Comparison of ENCODE assay signal across 6 cellular contexts in genomic region chr22:50305393-50305657, GRCh38. TPM values are rescaled to one million over a fixed set of nuclear protein-coding genes. Genes with fewer than 3 reads are reported as not detected.
DNase-seq lines count a peak whose midpoint lies in the region; TF ChIP-seq lines count a peak whose summit lies in the region.

No MANE protein-coding gene starts in this region.

- peak overlapping the region; percentile 74 for H3K9ac ChIP-seq in endocrine pancreas (ENCODE audit: control insufficient read depth, insufficient read depth, low read length)

- no peaks in the 10 kb centered on the region for H3K36me3 ChIP-seq in endocrine pancreas (ENCODE audit: control insufficient read depth, insufficient read depth, low read length)

- no peaks in the 10 kb centered on the region for H3K4me1 ChIP-seq in endocrine pancreas (ENCODE audit: control insufficient read depth, insufficient read depth, low read length)

- H3K27me3 ChIP-seq in HL-60 (ENCODE audit: insufficient read depth, poor library complexity, severe bottlenecking) (no peaks in the 10 kb centered on the region), endocrine pancreas (ENCODE audit: control insufficient read depth, insufficient read depth, low read length) (no peaks in the 10 kb centered on the region)

- peak overlapping the region; percentile 61 for H3K27ac ChIP-seq in HL-60 (replicated peaks)

- DNase-seq in HL-60 (ENCODE audit: low read depth in 1 of 2, low spot score in 1 of 2): no peak
- no peak for DNase-seq in skeletal muscle cell (ENCODE audit: low read depth)
- no peak for DNase-seq in NCI-H187 treated with DMSO at 0.1 percent for 48 hours (lab: John Stamatoyannopoulos, UW)
- DNase-seq in ureter (ENCODE audit: low spot score): no peak
- no peak for DNase-seq in NCI-H1105 (lab: John Stamatoyannopoulos, UW)

- peak overlapping the region; percentile 75 for H3K4me3 ChIP-seq in HL-60 (replicated peaks; ENCODE audit: insufficient read depth, low read length)
- no peak overlapping the region for H3K4me3 ChIP-seq in endocrine pancreas (ENCODE audit: control insufficient read depth, insufficient read depth, low read length)
- peak overlapping the region; percentile 96 for H3K4me3 ChIP-seq in skeletal muscle cell (ENCODE audit: low read depth, low read length)

- no peaks in the 10 kb centered on the region for H3K9me3 ChIP-seq in endocrine pancreas (ENCODE audit: control insufficient read depth, low read length)

- no peak for TF ChIP-seq CTCF in HL-60 (IDR thresholded peaks at IDR 0.05; ENCODE audit: insufficient read depth, low read length)

RNA-seq across cellular contexts. Expression of gene PLXNB2, which starts 2.1 kb away (rescaled TPM):
- total RNA-seq in ureter: 443 TPM

RNA-seq across cellular contexts. Expression of gene DENND6B, which starts 21.5 kb away (rescaled TPM):
- total RNA-seq in ureter: 21.4 TPM

RNA-seq across cellular contexts. Expression of gene MAPK11, which starts 35.1 kb away (rescaled TPM):
- 15.4 TPM for total RNA-seq in ureter

RNA-seq across cellular contexts. Expression of gene PPP6R2, which starts 37.8 kb away (rescaled TPM):
- 63.5 TPM for total RNA-seq in ureter

RNA-seq across cellular contexts. Expression of gene MAPK12, which starts 43.8 kb away (rescaled TPM):
- total RNA-seq in ureter: 14.1 TPM
